In the genomic region with DNA sequence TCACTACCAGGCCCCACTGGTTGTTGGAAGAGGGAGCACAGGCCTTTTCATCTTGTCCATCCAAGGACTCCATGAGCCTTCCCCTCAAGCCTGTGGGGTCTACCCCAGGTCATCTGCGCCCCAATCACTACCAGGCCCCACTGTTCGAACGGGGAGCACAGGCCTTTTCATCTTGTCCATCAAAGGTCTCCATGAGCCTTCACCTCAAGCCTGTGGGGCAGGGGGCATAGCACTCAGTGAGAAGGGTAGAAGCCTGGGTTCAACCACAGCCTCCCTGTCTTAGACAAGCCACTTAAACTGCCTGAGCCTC, we compare ENCODE assay signal across 17 cellular contexts.
"Had no signal": no experiment of that assay in that cellular context is flagged by ENCODE, and none has a peak within 500 bp of the region (broad histone marks: within the 10 kb centered on the region; RNA-seq: fewer than 3 reads in every experiment).

No MANE protein-coding gene starts in this region.

- H3K27ac ChIP-seq: ascending aorta, dorsolateral prefrontal cortex, prostate gland, right lobe of liver, SJSA1, transverse colon had no signal

- H3K9me3 ChIP-seq: ascending aorta, gastrocnemius medialis, heart left ventricle, prostate gland, right lobe of liver, SJSA1, transverse colon had no signal

- H3K4me3 ChIP-seq: ascending aorta, dorsolateral prefrontal cortex, gastrocnemius medialis, heart left ventricle, prostate gland, right lobe of liver, SJSA1, transverse colon had no signal

- H3K9me3 Mint-ChIP-seq: activated naive CD4-positive, alpha-beta T cell treated with anti-CD3 and anti-CD28 coated beads for 36 hours; activated T-helper 2 cell treated with anti-CD3 and anti-CD28 coated beads, Interferon-gamma antibody, Interleukin-2, Interleukin-4, amounts not matched to agents 10 μg/mL and 5 μg/mL and 100 μg/mL, durations not matched to agents 14 hours and 24 hours and 36 hours; nephron progenitor cell; stimulated activated memory B cell treated with anti-CD40 and anti-IgM and Interleukin-4, amounts not matched to agents 10 μg/mL and 1 μg/mL and 100 μg/mL, for 72 hours; T-helper 2 cell treated with Interferon-gamma antibody and Interleukin-4, amounts not matched to agents 5 μg/mL and 100 μg/mL, for 36 hours had no signal

- H3K27ac Mint-ChIP-seq: activated naive CD4-positive, alpha-beta T cell treated with anti-CD3 and anti-CD28 coated beads for 36 hours; activated T-helper 2 cell treated with anti-CD3 and anti-CD28 coated beads, Interferon-gamma antibody, Interleukin-2, Interleukin-4, amounts not matched to agents 10 μg/mL and 5 μg/mL and 100 μg/mL, durations not matched to agents 14 hours and 24 hours and 36 hours; nephron progenitor cell; stimulated activated memory B cell treated with anti-CD40 and anti-IgM and Interleukin-4, amounts not matched to agents 10 μg/mL and 1 μg/mL and 100 μg/mL, for 72 hours; T-helper 2 cell treated with Interferon-gamma antibody and Interleukin-4, amounts not matched to agents 5 μg/mL and 100 μg/mL, for 36 hours had no signal

- H3K36me3 Mint-ChIP-seq: stimulated activated memory B cell treated with anti-CD40 and anti-IgM and Interleukin-4, amounts not matched to agents 10 μg/mL and 1 μg/mL and 100 μg/mL, for 72 hours had no signal

- DNase-seq: activated CD4-positive, alpha-beta T cell treated with anti-CD3 and anti-CD28 coated beads, Interleukin-2, amount 50 U/mL, for 1 hour; activated naive CD4-positive, alpha-beta T cell treated with anti-CD3 and anti-CD28 coated beads for 36 hours; activated T-cell treated with anti-CD3 and anti-CD28 coated beads, Interleukin-2, amount 50 U/mL, for 1 hour; erythroblast; gastrocnemius medialis; heart left ventricle; nephron progenitor cell; stimulated activated CD4-positive, alpha-beta T cell treated with anti-CD3 and anti-CD28 coated beads, Interleukin-1b, Interleukin-23, amount 100 ng/mL, for 48 hours; transverse colon had no signal

- H3K4me1 ChIP-seq: ascending aorta, prostate gland, right lobe of liver had no signal

- H3K36me3 ChIP-seq: ascending aorta, gastrocnemius medialis, heart left ventricle, prostate gland, right lobe of liver, SJSA1, transverse colon had no signal

- H3K4me3 Mint-ChIP-seq: activated naive CD4-positive, alpha-beta T cell treated with anti-CD3 and anti-CD28 coated beads for 36 hours; nephron progenitor cell; stimulated activated memory B cell treated with anti-CD40 and anti-IgM and Interleukin-4, amounts not matched to agents 10 μg/mL and 1 μg/mL and 100 μg/mL, for 72 hours; T-helper 2 cell treated with Interferon-gamma antibody and Interleukin-4, amounts not matched to agents 5 μg/mL and 100 μg/mL, for 36 hours had no signal

- H3K27me3 ChIP-seq: ascending aorta, dorsolateral prefrontal cortex, gastrocnemius medialis, right lobe of liver, SJSA1 had no signal

- ATAC-seq: gastrocnemius medialis; heart left ventricle; right lobe of liver; stimulated activated memory B cell treated with anti-CD40 and anti-IgM and Interleukin-4, amounts not matched to agents 10 μg/mL and 1 μg/mL and 100 μg/mL, for 72 hours had no signal
